ENCODE assay signal across 8 cellular contexts in genomic region chr11:111978028-111978771, GRCh38. TPM values are rescaled to one million over a fixed set of nuclear protein-coding genes. Genes with fewer than 3 reads are reported as not detected.
DNase-seq lines count a peak whose midpoint lies in the region; ATAC-seq, FAIRE-seq and TF ChIP-seq lines count a peak whose summit lies in the region.

No MANE protein-coding gene starts in this region.

- POLR2A ChIA-PET in HepG2 (lab: Yijun Ruan, JAX): interaction anchor here (1.4 kb wide), 1 partner anchor 41 kb away, joined by 3 read pairs; the partner anchor contains the start of gene DIXDC1

- H3F3A ChIP-seq in MM.1S (ENCODE audit: insufficient read depth, low read length): peaks cover 6% of the 10 kb centered on the region; the same call in 1 of the 2 replicates

- H3K4me3 ChIP-seq in dorsolateral prefrontal cortex (peak overlapping the region; percentile 72 to 97 (median 87)), HepG2 (replicated peaks in 1 of 3; ENCODE audit: insufficient read depth in 1 of 3, low read depth in 2 of 3, low read length in 3 of 3) (no peak overlapping the region), subcutaneous abdominal adipose tissue (ENCODE audit: low read depth in 1 of 5, low read length in 5 of 5) (peak overlapping the region; percentile 65 to 77 (median 72)), MM.1S (ENCODE audit: low read length) (no peak overlapping the region)

- H4K20me1 ChIP-seq in HepG2 (ENCODE audit: insufficient read depth, low read length) (no peaks in the 10 kb centered on the region), MM.1S (ENCODE audit: insufficient read depth, low read length) (no peaks in the 10 kb centered on the region)

- no peaks in the 10 kb centered on the region for H3K9me2 ChIP-seq in MM.1S (replicated peaks; ENCODE audit: insufficient read depth, low read length)

- H3K4me1 ChIP-seq in ES-I3 (ENCODE audit: insufficient read depth, low read length) (peaks cover 23% of the 10 kb centered on the region), HepG2 (ENCODE audit: insufficient read depth, low read length) (peaks cover 19% of the 10 kb centered on the region), subcutaneous abdominal adipose tissue (ENCODE audit: control insufficient read depth in 5 of 5, insufficient read depth in 5 of 5, low read length in 5 of 5) (peaks cover 0 to 40% (median 33%) of the 10 kb centered on the region in 5 donors), MM.1S (ENCODE audit: low read length) (0 out of 2 replicates have a peak, but pooled peaks cover 6% of the 10 kb centered on the region)

- no peaks in the 10 kb centered on the region for H3K9me3 ChIP-seq in ES-I3 (ENCODE audit: control insufficient read depth, insufficient read depth, low read length)
- H3K9me3 ChIP-seq in HepG2 (ENCODE audit: low read length): no peaks in the 10 kb centered on the region
- H3K9me3 ChIP-seq in subcutaneous abdominal adipose tissue (ENCODE audit: control insufficient read depth in 5 of 5, low read length in 5 of 5): no peaks in the 10 kb centered on the region
- H3K9me3 ChIP-seq in MM.1S (replicated peaks; ENCODE audit: insufficient read depth, low read length): no peaks in the 10 kb centered on the region

- DNase-seq in RPMI7951 (ENCODE audit: low read depth) (peak; percentile 82), dorsolateral prefrontal cortex (peak; percentile 39 to 92 (median 84)), HepG2 (ENCODE audit: low spot score) (no peak), MM.1S (no peak), DMS114 treated with DMSO at 0.1 percent for 48 hours (lab: John Stamatoyannopoulos, UW; ENCODE audit: unreplicated experiment) (no peak)

- H2AFZ ChIP-seq in HepG2 (ENCODE audit: low read length) (no peak overlapping the region), MM.1S (ENCODE audit: low read length) (no peak overlapping the region)

- no peak for TF ChIP-seq POLR2A in HepG2 (IDR thresholded peaks at IDR 0.05; ENCODE audit: insufficient read depth in 1 of 2, low read depth in 2 of 2, low read length in 2 of 2)

- H3K27me3 ChIP-seq in dorsolateral prefrontal cortex: no peaks in the 10 kb centered on the region
- no peaks in the 10 kb centered on the region for H3K27me3 ChIP-seq in HepG2 (ENCODE audit: control insufficient read depth in 1 of 2, insufficient read depth in 2 of 2, low read length in 2 of 2)
- H3K27me3 ChIP-seq in subcutaneous abdominal adipose tissue (ENCODE audit: control insufficient read depth in 5 of 5, insufficient read depth in 4 of 5, low read length in 5 of 5): peaks cover 0 to 3% (median 0%) of the 10 kb centered on the region in 5 donors
- H3K27me3 ChIP-seq in MM.1S (replicated peaks; ENCODE audit: insufficient read depth, low read length): no peaks in the 10 kb centered on the region

- intact Hi-C loops in dorsolateral prefrontal cortex (cut with DNase I): loop anchor here (2.0 to 10.0 kb wide), 4 partner anchors 51 to 107 kb away; partner anchors contain the start of genes CRYAB (in 2 of the 2), HSPB2 (in 1 of the 2), SDHD (in 1 of the 2) and TIMM8B (in 1 of the 2)
- intact Hi-C loops in HepG2 (cut with micrococcal nuclease; ENCODE audit: unreplicated experiment): no loop called here

- H3K4me2 ChIP-seq in HepG2 (ENCODE audit: low read depth, low read length): no peak overlapping the region
- H3K4me2 ChIP-seq in MM.1S (ENCODE audit: low read depth, low read length): no peak overlapping the region

- 83% methylated on average over 7 of the region's 8 CpGs for WGBS in HepG2 (ENCODE audit: low lambda C conversion rate)

- BruUV-seq in HepG2 (replicated peaks; lab: Mats Ljungman, UMichigan): no TSS peak

- CTCF ChIA-PET in HepG2 (lab: Yijun Ruan, JAX; ENCODE audit: low intra/inter-chr PET ratio, low total read pairs): no interaction called here

- H3K36me3 ChIP-seq in ES-I3 (ENCODE audit: insufficient read depth, low read length) (no peaks in the 10 kb centered on the region), HepG2 (replicated peaks in 1 of 2; ENCODE audit: control insufficient read depth in 1 of 2, insufficient read depth in 2 of 2, low read length in 2 of 2) (peaks cover 2 to 37% of the 10 kb centered on the region in 2 experiments; a peak in 4 of 5 replicates), subcutaneous abdominal adipose tissue (ENCODE audit: control insufficient read depth in 5 of 5, insufficient read depth in 5 of 5, low read length in 5 of 5) (peaks cover 5 to 20% (median 17%) of the 10 kb centered on the region in 5 donors), MM.1S (replicated peaks; ENCODE audit: insufficient read depth, low read length) (no peaks in the 10 kb centered on the region)

- ATAC-seq in HepG2 (no peak), HG03521 (IDR thresholded peaks at IDR 0.05; ENCODE audit: unreplicated experiment) (no peak)

- peak in 35 of 56 donors; percentile 9 to 48 (median 33) for TF ChIP-seq CTCF in dorsolateral prefrontal cortex (IDR thresholded peaks at IDR 0.05 in 54 of 56, conservative IDR thresholded peaks at IDR 0.05 in 2 of 56; ENCODE audit: low read depth in 1 of 56, partially characterized antibody in 56 of 56)
- TF ChIP-seq CTCF in HepG2 (CRISPR knock-in tag; IDR thresholded peaks at IDR 0.05): no peak
- no peak for TF ChIP-seq CTCF in MM.1S (IDR thresholded peaks at IDR 0.05; ENCODE audit: low read length)

- H3K27ac ChIP-seq in dorsolateral prefrontal cortex (peak overlapping the region; percentile 85 to 99 (median 98)), HepG2 (ENCODE audit: extremely low read length, insufficient read depth, low read length) (no peak overlapping the region), subcutaneous abdominal adipose tissue (ENCODE audit: low read depth, low read length) (peak overlapping the region; percentile 84), MM.1S (ENCODE audit: low read length) (no peak overlapping the region)

- FAIRE-seq in HepG2 (lab: Jason Lieb, UNC): no peak

- TF ChIP-seq EP300 in HepG2 (IDR thresholded peaks at IDR 0.05; ENCODE audit: low read depth in 2 of 2, low read length in 2 of 2) (no peak), HepG2 (CRISPR knock-in tag; IDR thresholded peaks at IDR 0.05; ENCODE audit: borderline replicate concordance) (no peak)

- TF ChIP-seq RAD21 in HepG2 (CRISPR knock-in tag; IDR thresholded peaks at IDR 0.05): no peak

- H3K9ac ChIP-seq in ES-I3 (ENCODE audit: low read depth, low read length) (peak overlapping the region; percentile 56; the same call in 1 of the 2 replicates), HepG2 (ENCODE audit: insufficient read depth, low read depth, low read length) (no peak overlapping the region), subcutaneous abdominal adipose tissue (ENCODE audit: low read length in 5 of 5) (peak overlapping the region in 4 of 5 donors; percentile 58 to 75 (median 71)), MM.1S (ENCODE audit: low read length) (no peak overlapping the region)

- in situ Hi-C loops in HepG2 (cut with HindIII; ENCODE audit: extremely low pct_ligation_motif_present, low pct_unique_long_range_greater_than_20kb): no loop called here

- H3K79me2 ChIP-seq in HepG2 (ENCODE audit: insufficient read depth, low read length) (no peaks in the 10 kb centered on the region), MM.1S (ENCODE audit: low read length) (no peaks in the 10 kb centered on the region)

RNA-seq across cellular contexts. Expression of gene DIXDC1, which starts 41.1 kb away (rescaled TPM):
- total RNA-seq in RPMI7951 (2014; rRNA removed; shearing (Covaris generic)): 15.0 and 17.8 TPM in 2 replicates
- total RNA-seq in dorsolateral prefrontal cortex (10 to 100 TPM; 32.0 to 84.9 (median 55.1) TPM), HepG2 (2016; rRNA removed; fragmentation: Illumina TruSeq; extraction: Trizol) (25.0 and 29.7 TPM in 2 replicates)
- total RNA-seq in HepG2 (2016; cell fraction: cytosol; rRNA removed; fragmentation: Illumina TruSeq; extraction: Trizol; ENCODE audit: low read depth): 3.1 and 3.8 TPM in 2 replicates
- total RNA-seq in HepG2 (2016; cell fraction: insoluble cytoplasmic fraction; rRNA removed; fragmentation: Illumina TruSeq; extraction: Trizol): 25.9 and 27.6 TPM in 2 replicates
- 9.8 and 10.5 TPM in 2 replicates for total RNA-seq in HepG2 (2016; cell fraction: membrane; rRNA removed; fragmentation: Illumina TruSeq; extraction: Trizol)
- 23.5 and 24.4 TPM in 2 replicates for total RNA-seq in HepG2 (2016; cell fraction: nucleus; rRNA removed; fragmentation: Illumina TruSeq; extraction: Trizol)
- polyA plus RNA-seq in HepG2 (2011; rRNA removed): 7.8 and 10.4 TPM in 2 replicates
- polyA plus RNA-seq in HepG2 (2011; cell fraction: cytosol; rRNA removed): 5.8 and 6.4 TPM in 2 replicates
- polyA plus RNA-seq in HepG2 (2011; cell fraction: nucleus; rRNA removed): 8.3 and 10.8 TPM in 2 replicates
- 5.4 and 8.1 TPM in 2 replicates for polyA plus RNA-seq in HepG2 (2012)
- 0.92 and 1.2 TPM in 2 replicates for polyA plus RNA-seq in HepG2 (2016; cell fraction: cytosol; fragmentation: Illumina TruSeq; extraction: Trizol; ENCODE audit: low read depth)
- polyA plus RNA-seq in HepG2 (2016; cell fraction: insoluble cytoplasmic fraction; fragmentation: Illumina TruSeq; extraction: Trizol; ENCODE audit: low read depth): 18.3 and 18.5 TPM in 2 replicates
- polyA plus RNA-seq in HepG2 (2016; cell fraction: membrane; fragmentation: Illumina TruSeq; extraction: Trizol; ENCODE audit: low read depth): 3.9 and 4.0 TPM in 2 replicates
- polyA plus RNA-seq in HepG2 (2016; cell fraction: nucleus; fragmentation: Illumina TruSeq; extraction: Trizol; ENCODE audit: insufficient read depth, low read depth): 15.8 and 16.2 TPM in 2 replicates
- polyA minus RNA-seq in HepG2 (2011; rRNA and poly(A)+ RNA removed; ENCODE audit: low replicate concordance): 14.7 and 35.3 TPM in 2 replicates
- 13.1 and 16.2 TPM in 2 replicates for polyA minus RNA-seq in HepG2 (2011; cell fraction: cytosol; rRNA and poly(A)+ RNA removed)
- polyA minus RNA-seq in HepG2 (2011; cell fraction: nucleus; rRNA and poly(A)+ RNA removed): 27.1 and 33.9 TPM in 2 replicates

RNA-seq across cellular contexts. Expression of gene DLAT, which starts 47.0 kb away (rescaled TPM):
- total RNA-seq in RPMI7951 (2014; rRNA removed; shearing (Covaris generic)): 55.1 and 72.1 TPM in 2 replicates
- total RNA-seq in dorsolateral prefrontal cortex (10 to 100 TPM; 19.8 to 50.8 (median 37.3) TPM), HepG2 (2016; rRNA removed; fragmentation: Illumina TruSeq; extraction: Trizol) (62.2 and 73.2 TPM in 2 replicates)
- total RNA-seq in HepG2 (2016; cell fraction: cytosol; rRNA removed; fragmentation: Illumina TruSeq; extraction: Trizol; ENCODE audit: low read depth): 15.1 and 15.7 TPM in 2 replicates
- total RNA-seq in HepG2 (2016; cell fraction: insoluble cytoplasmic fraction; rRNA removed; fragmentation: Illumina TruSeq; extraction: Trizol): 63.4 and 67.7 TPM in 2 replicates
- 30.4 and 35.5 TPM in 2 replicates for total RNA-seq in HepG2 (2016; cell fraction: membrane; rRNA removed; fragmentation: Illumina TruSeq; extraction: Trizol)
- total RNA-seq in HepG2 (2016; cell fraction: nucleus; rRNA removed; fragmentation: Illumina TruSeq; extraction: Trizol): 32.8 and 36.5 TPM in 2 replicates
- polyA plus RNA-seq in HepG2 (2011; rRNA removed): 21.5 and 26.4 TPM in 2 replicates
- polyA plus RNA-seq in HepG2 (2011; cell fraction: cytosol; rRNA removed): 15.5 and 18.8 TPM in 2 replicates
- 9.0 and 9.7 TPM in 2 replicates for polyA plus RNA-seq in HepG2 (2011; cell fraction: nucleus; rRNA removed)
- 19.8 and 28.1 TPM in 2 replicates for polyA plus RNA-seq in HepG2 (2012)
- 7.9 TPM in 2 replicates for polyA plus RNA-seq in HepG2 (2016; cell fraction: cytosol; fragmentation: Illumina TruSeq; extraction: Trizol; ENCODE audit: low read depth)
- 71.4 and 72.1 TPM in 2 replicates for polyA plus RNA-seq in HepG2 (2016; cell fraction: insoluble cytoplasmic fraction; fragmentation: Illumina TruSeq; extraction: Trizol; ENCODE audit: low read depth)
- polyA plus RNA-seq in HepG2 (2016; cell fraction: membrane; fragmentation: Illumina TruSeq; extraction: Trizol; ENCODE audit: low read depth): 18.4 and 21.2 TPM in 2 replicates
- 37.6 and 38.9 TPM in 2 replicates for polyA plus RNA-seq in HepG2 (2016; cell fraction: nucleus; fragmentation: Illumina TruSeq; extraction: Trizol; ENCODE audit: insufficient read depth, low read depth)
- polyA minus RNA-seq in HepG2 (2011; rRNA and poly(A)+ RNA removed; ENCODE audit: low replicate concordance): 27.1 and 37.7 TPM in 2 replicates
- polyA minus RNA-seq in HepG2 (2011; cell fraction: cytosol; rRNA and poly(A)+ RNA removed): 30.4 and 33.5 TPM in 2 replicates
- 24.3 and 31.8 TPM in 2 replicates for polyA minus RNA-seq in HepG2 (2011; cell fraction: nucleus; rRNA and poly(A)+ RNA removed)

RNA-seq across cellular contexts. Expression of gene C11orf52, which starts 59.5 kb away (rescaled TPM):
- total RNA-seq in RPMI7951 (2014; rRNA removed; shearing (Covaris generic)): not detected in 2 replicates
- 1 to 10 TPM in 61 of 120 experiments, under 1 TPM in 30, not detected in 29; 0.40 to 4.0 (median 1.3) TPM for total RNA-seq in dorsolateral prefrontal cortex
- 7.4 and 10.5 TPM in 2 replicates for total RNA-seq in HepG2 (2016; rRNA removed; fragmentation: Illumina TruSeq; extraction: Trizol)
- total RNA-seq in HepG2 (2016; cell fraction: cytosol; rRNA removed; fragmentation: Illumina TruSeq; extraction: Trizol; ENCODE audit: low read depth): 4.1 and 5.5 TPM in 2 replicates
- total RNA-seq in HepG2 (2016; cell fraction: insoluble cytoplasmic fraction; rRNA removed; fragmentation: Illumina TruSeq; extraction: Trizol): 6.8 and 7.2 TPM in 2 replicates
- 8.8 and 9.2 TPM in 2 replicates for total RNA-seq in HepG2 (2016; cell fraction: membrane; rRNA removed; fragmentation: Illumina TruSeq; extraction: Trizol)
- total RNA-seq in HepG2 (2016; cell fraction: nucleus; rRNA removed; fragmentation: Illumina TruSeq; extraction: Trizol): 4.1 and 4.7 TPM in 2 replicates
- 11.0 and 16.5 TPM in 2 replicates for polyA plus RNA-seq in HepG2 (2011; rRNA removed)
- 13.1 and 14.8 TPM in 2 replicates for polyA plus RNA-seq in HepG2 (2011; cell fraction: cytosol; rRNA removed)
- polyA plus RNA-seq in HepG2 (2011; cell fraction: nucleus; rRNA removed): 5.6 and 8.0 TPM in 2 replicates
- polyA plus RNA-seq in HepG2 (2012): 9.9 and 12.8 TPM in 2 replicates
- polyA plus RNA-seq in HepG2 (2016; cell fraction: cytosol; fragmentation: Illumina TruSeq; extraction: Trizol; ENCODE audit: low read depth): 5.0 TPM in 2 replicates
- 9.5 and 12.3 TPM in 2 replicates for polyA plus RNA-seq in HepG2 (2016; cell fraction: insoluble cytoplasmic fraction; fragmentation: Illumina TruSeq; extraction: Trizol; ENCODE audit: low read depth)
- polyA plus RNA-seq in HepG2 (2016; cell fraction: membrane; fragmentation: Illumina TruSeq; extraction: Trizol; ENCODE audit: low read depth): 9.8 and 10.0 TPM in 2 replicates
- polyA plus RNA-seq in HepG2 (2016; cell fraction: nucleus; fragmentation: Illumina TruSeq; extraction: Trizol; ENCODE audit: insufficient read depth, low read depth): 8.5 and 9.1 TPM in 2 replicates
- polyA minus RNA-seq in HepG2 (2011; rRNA and poly(A)+ RNA removed; ENCODE audit: low replicate concordance): 3.9 TPM in 1 of 2 replicates, not detected in the other
- polyA minus RNA-seq in HepG2 (2011; cell fraction: cytosol; rRNA and poly(A)+ RNA removed): 3.7 and 7.0 TPM in 2 replicates
- polyA minus RNA-seq in HepG2 (2011; cell fraction: nucleus; rRNA and poly(A)+ RNA removed): 3.3 and 5.7 TPM in 2 replicates

Comparison
In these comparisons a context has a peak if more than half of its experiments do, and no peak if none do; other contexts are left out.
1. H3K9ac ChIP-seq: peak in ES-I3 (single experiment) and subcutaneous abdominal adipose tissue (4 of 5); none in HepG2 (single experiment) and MM.1S (single experiment).
2. DNase-seq: peak in RPMI7951 (single experiment) and dorsolateral prefrontal cortex (10 of 10); none in HepG2 (single experiment), MM.1S (single experiment) and DMS114 treated with DMSO at 0.1 percent for 48 hours (single experiment).
3. H3K27ac ChIP-seq: peak in dorsolateral prefrontal cortex (59 of 59) and subcutaneous abdominal adipose tissue (single experiment); none in HepG2 (single experiment) and MM.1S (single experiment).
4. H3K4me3 ChIP-seq: peak in dorsolateral prefrontal cortex (59 of 59) and subcutaneous abdominal adipose tissue (5 of 5); none in HepG2 (0 of 3) and MM.1S (single experiment).
5. CTCF ChIP-seq: peak in dorsolateral prefrontal cortex (35 of 56); none in HepG2 (single experiment) and MM.1S (single experiment).